In the genomic region with DNA sequence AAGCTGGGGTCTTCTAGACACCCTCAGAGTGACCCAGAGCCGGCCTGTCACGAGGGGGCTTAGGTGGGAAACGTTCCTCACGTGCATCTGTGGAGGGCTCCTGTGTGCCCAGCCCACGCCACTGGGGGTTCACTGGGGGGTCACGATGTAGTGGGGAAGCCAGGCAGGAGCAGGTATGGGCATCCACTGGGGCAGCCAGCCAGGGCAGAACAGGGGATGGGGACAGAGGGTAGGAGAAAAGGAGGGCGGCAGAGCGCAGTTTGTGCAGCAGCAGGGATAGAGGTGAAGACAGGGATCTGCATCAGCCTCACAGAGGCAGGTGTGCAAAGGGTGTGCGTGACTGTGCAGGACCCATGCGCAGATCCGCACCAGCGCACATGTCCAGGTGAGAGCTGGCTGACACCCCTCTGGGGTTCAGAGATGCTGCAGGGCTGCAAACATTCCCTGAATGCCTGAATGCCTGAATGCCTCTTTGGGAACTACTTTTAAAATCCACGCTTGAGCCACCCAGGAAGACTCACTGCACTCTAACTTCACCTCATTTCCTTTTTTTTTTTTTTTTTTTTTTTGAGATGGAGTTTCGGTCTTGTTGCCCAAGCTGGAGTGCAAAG, we compare ENCODE assay signal across 1 cellular context.
TF ChIP-seq lines count a peak whose summit lies in the region.

No MANE protein-coding gene starts in this region.

TF ChIP-seq in HepG2, 621 proteins besides CTCF, POLR2A, EP300 and RAD21 (continued from another document):
- TF ChIP-seq ZNF687 (CRISPR knock-in tag; IDR thresholded peaks at IDR 0.05) (0 out of 2 replicates have a peak, but pooled peaks have one; percentile 12), ZNF543 (CRISPR knock-in tag; IDR thresholded peaks at IDR 0.05) (no peak), RELA (CRISPR knock-in tag; IDR thresholded peaks at IDR 0.05) (no peak), HMGA1 (CRISPR knock-in tag; conservative IDR thresholded peaks at IDR 0.05) (no peak), ZFP62 (CRISPR knock-in tag; IDR thresholded peaks at IDR 0.05) (no peak)
